ENCODE assay signal across 9 cellular contexts in genomic region chr3:43162573-43163084, GRCh38. TPM values are rescaled to one million over a fixed set of nuclear protein-coding genes. Genes with fewer than 3 reads are reported as not detected.
DNase-seq lines count a peak whose midpoint lies in the region; ATAC-seq and TF ChIP-seq lines count a peak whose summit lies in the region.
"Had no signal": no experiment of that assay in that cellular context is flagged by ENCODE, and none has a peak within 500 bp of the region (broad histone marks: within the 10 kb centered on the region; RNA-seq: fewer than 3 reads in every experiment).

No MANE protein-coding gene starts in this region.

- H3K4me1 Mint-ChIP-seq in T-cell = peaks cover 29 to 35% (median 30%) of the 10 kb centered on the region in 3 donors
- H3K4me1 Mint-ChIP-seq in activated T-helper 17 cell treated with anti-CD3 and anti-CD28 coated beads, Interleukin-2, amount 50 U/mL, for 72 hours = peaks cover 11% of the 10 kb centered on the region

- H3K79me2 ChIP-seq in smooth muscle cell (ENCODE audit: low read depth) = no peaks in the 10 kb centered on the region

- H3F3A ChIP-seq in smooth muscle cell (ENCODE audit: low read depth) = no peaks in the 10 kb centered on the region

- peaks cover 4% of the 10 kb centered on the region for H3K9me3 ChIP-seq in thyroid gland
- no peaks in the 10 kb centered on the region for H3K9me3 ChIP-seq in smooth muscle cell (replicated peaks; ENCODE audit: low read depth)

- H3K4me1 ChIP-seq in thyroid gland = no peaks in the 10 kb centered on the region
- H3K4me1 ChIP-seq in smooth muscle cell (ENCODE audit: low read depth) = no peaks in the 10 kb centered on the region

- WGBS in thyroid gland, 2 donors = 41 to 60% methylated on average over 6 to 7 of the region's 8 CpGs
- WGBS in smooth muscle cell (ENCODE audit: low lambda C conversion rate) = 87% methylated on average over 8 of the region's 8 CpGs

- H3K27ac ChIP-seq in thyroid gland (peak overlapping the region in 1 of 3 donors; percentile 15), smooth muscle cell (ENCODE audit: low read depth) (no peak overlapping the region)

- H3K9ac ChIP-seq in smooth muscle cell (ENCODE audit: low read depth) = no peak overlapping the region

- peak overlapping the region; percentile 57 to 79 (median 76) for H3K4me3 Mint-ChIP-seq in T-cell
- peak overlapping the region; percentile 82 for H3K4me3 Mint-ChIP-seq in activated T-helper 17 cell treated with anti-CD3 and anti-CD28 coated beads, Interleukin-2, amount 50 U/mL, for 72 hours

- ATAC-seq in T-cell (replicated peaks in 1 of 4) = peak; percentile 89 to 95 (median 89)
- ATAC-seq in activated T-helper 17 cell treated with anti-CD3 and anti-CD28 coated beads, Interleukin-2, amount 50 U/mL, for 72 hours (replicated peaks) = peak; percentile 79

- POLR2A ChIA-PET in T-cell (lab: Charles Lee) = interaction anchor here (0.5 to 1.3 kb wide), 5 partner anchors 22 to 249 kb away, joined by 3 to 4 read pairs (median 3); no protein-coding TSS in a partner anchor

- no peak overlapping the region for H3K4me2 ChIP-seq in smooth muscle cell

- H3K27me3 Mint-ChIP-seq in T-cell = no peaks in the 10 kb centered on the region
- no peaks in the 10 kb centered on the region for H3K27me3 Mint-ChIP-seq in activated T-helper 17 cell treated with anti-CD3 and anti-CD28 coated beads, Interleukin-2, amount 50 U/mL, for 72 hours

- H3K36me3 Mint-ChIP-seq in T-cell = peaks cover 13% of the 10 kb centered on the region
- no peaks in the 10 kb centered on the region for H3K36me3 Mint-ChIP-seq in activated T-helper 17 cell treated with anti-CD3 and anti-CD28 coated beads, Interleukin-2, amount 50 U/mL, for 72 hours (ENCODE audit: low read depth)

- H2AFZ ChIP-seq in smooth muscle cell (ENCODE audit: low read depth) = no peak overlapping the region

- intact Hi-C loops in thyroid gland (cut with DNase I) = loop anchor here (5.0 kb wide), 1 partner anchor 340 kb away; no protein-coding TSS in a partner anchor

- H3K4me3 ChIP-seq in thyroid gland (replicated peaks in 1 of 3) (no peak overlapping the region), foreskin fibroblast (ENCODE audit: low read depth in 1 of 2, low read length in 2 of 2) (no peak overlapping the region), smooth muscle cell (no peak overlapping the region)

- H3K27ac Mint-ChIP-seq in T-cell = peak overlapping the region; percentile 98 to 99
- peak overlapping the region; percentile 95 for H3K27ac Mint-ChIP-seq in activated T-helper 17 cell treated with anti-CD3 and anti-CD28 coated beads, Interleukin-2, amount 50 U/mL, for 72 hours
- H3K27ac Mint-ChIP-seq: progenitor cell of endocrine pancreas had no signal

- H3K36me3 ChIP-seq in thyroid gland = no peaks in the 10 kb centered on the region
- H3K36me3 ChIP-seq in smooth muscle cell (ENCODE audit: low read depth) = no peaks in the 10 kb centered on the region

- H3K27me3 ChIP-seq in thyroid gland = no peaks in the 10 kb centered on the region
- peaks cover under 1% of the 10 kb centered on the region for H3K27me3 ChIP-seq in smooth muscle cell (ENCODE audit: low read depth)

- H4K20me1 ChIP-seq in smooth muscle cell (ENCODE audit: low read depth) = no peaks in the 10 kb centered on the region

- TF ChIP-seq CTCF in thyroid gland (IDR thresholded peaks at IDR 0.05) (no peak), foreskin fibroblast (IDR thresholded peaks at IDR 0.05; ENCODE audit: low read depth, low read length) (no peak), smooth muscle cell (IDR thresholded peaks at IDR 0.05; ENCODE audit: borderline replicate concordance, insufficient read depth, poor library complexity, severe bottlenecking) (no peak)

- no peak for TF ChIP-seq POLR2A in thyroid gland (IDR thresholded peaks at IDR 0.05)

- peak; percentile 44 to 69 (median 55) for DNase-seq in T-cell
- DNase-seq in kidney tubule cell (ENCODE audit: low spot score) = peak; percentile 38
- DNase-seq in stimulated activated CD8-positive, alpha-beta memory T cell treated with anti-CD3 and anti-CD28 coated beads, Interleukin-15, amount 100 ng/mL, for 4 hours (ENCODE audit: low read depth in 2 of 2) = peak; percentile 12 to 20
- no peak for DNase-seq in thyroid gland
- DNase-seq in foreskin fibroblast = no peak
- no peak for DNase-seq in DMS153 treated with DMSO at 0.1 percent for 48 hours (lab: John Stamatoyannopoulos, UW; ENCODE audit: unreplicated experiment)
- no peak for DNase-seq in smooth muscle cell (lab: John Stamatoyannopoulos, UW; ENCODE audit: unreplicated experiment)

- peaks cover 0 to 15% (median 10%) of the 10 kb centered on the region in 3 donors for H3K9me3 Mint-ChIP-seq in T-cell
- peaks cover 4% of the 10 kb centered on the region for H3K9me3 Mint-ChIP-seq in activated T-helper 17 cell treated with anti-CD3 and anti-CD28 coated beads, Interleukin-2, amount 50 U/mL, for 72 hours

- CTCF ChIA-PET in T-cell (lab: Charles Lee) = interaction anchor here (0.6 to 2.9 kb wide), 24 partner anchors 12 to 1036 kb away, joined by 3 to 51 read pairs (median 4); partner anchors contain the start of gene SNRK (in 1 of the 2)

RNA-seq across cellular contexts. Expression of gene POMGNT2, which starts 56.8 kb away (rescaled TPM):
- total RNA-seq in T-cell (1 to 10 TPM; 4.6 to 6.3 (median 5.6) TPM), thyroid gland (10 to 100 TPM; 17.1 to 30.1 (median 23.5) TPM), smooth muscle cell (9.2 and 9.3 TPM in 2 replicates)
- total RNA-seq in activated T-helper 17 cell treated with anti-CD3 and anti-CD28 coated beads, Interleukin-2, amount 50 U/mL, for 72 hours = 1 to 10 TPM; 3.7 to 4.5 TPM
- polyA plus RNA-seq in smooth muscle cell = 14.1 and 17.9 TPM in 2 replicates

Comparison
In these comparisons a context has a peak if more than half of its experiments do, and no peak if none do; other contexts are left out.
1. DNase-seq: peak in T-cell (34 of 34), kidney tubule cell (single experiment) and stimulated activated CD8-positive, alpha-beta memory T cell treated with anti-CD3 and anti-CD28 coated beads, Interleukin-15, amount 100 ng/mL, for 4 hours (2 of 2); none in thyroid gland (0 of 2), foreskin fibroblast (0 of 2), DMS153 treated with DMSO at 0.1 percent for 48 hours (single experiment) and smooth muscle cell (single experiment).